Comparison of ENCODE assay signal across 7 cellular contexts in genomic region chr1:33535334-33535733, GRCh38.
"Had no signal": no experiment of that assay in that cellular context is flagged by ENCODE, and none has a peak within 500 bp of the region (broad histone marks: within the 10 kb centered on the region; RNA-seq: fewer than 3 reads in every experiment).

No MANE protein-coding gene starts in this region.

- H3K9ac ChIP-seq: KMS-11 had no signal

- FAIRE-seq: HTR-8/SVneo had no signal

- H3K4me2 ChIP-seq: KMS-11 had no signal

- DNase-seq: IMR-90, KBM-7, KG1 had no signal

- H3K36me3 Mint-ChIP-seq: IgD-negative memory B cell had no signal

- H3K4me3 Mint-ChIP-seq: IgD-negative memory B cell had no signal

- H3K27ac ChIP-seq: HL-60, KMS-11 had no signal

- H3K27ac Mint-ChIP-seq: IgD-negative memory B cell had no signal
